In genomic region chr7:101170617-101171441, GRCh38 we compare ENCODE assay signal across 15 cellular contexts. TPM values are rescaled to one million over a fixed set of nuclear protein-coding genes. Genes with fewer than 3 reads are reported as not detected.
A peak's percentile ranks its signal among the peaks of the same experiment; 100 is the strongest.
DNase-seq lines count a peak whose midpoint lies in the region; ATAC-seq and TF ChIP-seq lines count a peak whose summit lies in the region.
"Had no signal": no experiment of that assay in that cellular context is flagged by ENCODE, and none has a peak within 500 bp of the region (broad histone marks: within the 10 kb centered on the region; RNA-seq: fewer than 3 reads in every experiment).

No MANE protein-coding gene starts in this region.

- H3K9ac ChIP-seq in DND-41 (ENCODE audit: low read depth, low read length): no peak overlapping the region

- no peak for TF ChIP-seq CTCF in DND-41 (IDR thresholded peaks at IDR 0.05; ENCODE audit: borderline replicate concordance, extremely low read depth, low read length, poor library complexity, severe bottlenecking)

- H4K20me1 ChIP-seq in DND-41 (ENCODE audit: insufficient read depth, low read length): peaks cover 50% of the 10 kb centered on the region

- H3K4me3 Mint-ChIP-seq in activated T-helper 17 cell treated with anti-CD3 and anti-CD28 coated beads, Interleukin-2, amount 50 U/mL, for 72 hours: peak overlapping the region; percentile 60
- peak overlapping the region; percentile 31 for H3K4me3 Mint-ChIP-seq in natural killer cell treated with Interleukin-12 subunit alpha and Interleukin-12 subunit beta and Interleukin-15 and Interleukin-18, amount 100 ng/mL, for 72 hours

- H3K27me3 ChIP-seq in DND-41 (ENCODE audit: insufficient read depth, low read length, poor library complexity): peaks cover 17% of the 10 kb centered on the region

- peaks cover under 1% of the 10 kb centered on the region for H3K36me3 Mint-ChIP-seq in activated T-helper 17 cell treated with anti-CD3 and anti-CD28 coated beads, Interleukin-2, amount 50 U/mL, for 72 hours (ENCODE audit: low read depth)
- no peaks in the 10 kb centered on the region for H3K36me3 Mint-ChIP-seq in natural killer cell treated with Interleukin-12 subunit alpha and Interleukin-12 subunit beta and Interleukin-15 and Interleukin-18, amount 100 ng/mL, for 72 hours

- H3K4me1 ChIP-seq in DND-41 (ENCODE audit: insufficient read depth, low read length): peaks cover 61% of the 10 kb centered on the region

- H3K4me1 Mint-ChIP-seq in activated T-helper 17 cell treated with anti-CD3 and anti-CD28 coated beads, Interleukin-2, amount 50 U/mL, for 72 hours: peaks cover 50% of the 10 kb centered on the region
- peaks cover 50 to 51% of the 10 kb centered on the region in 2 donors for H3K4me1 Mint-ChIP-seq in natural killer cell treated with Interleukin-12 subunit alpha and Interleukin-12 subunit beta and Interleukin-15 and Interleukin-18, amount 100 ng/mL, for 72 hours (ENCODE audit: low read depth in 2 of 2)

- no peak overlapping the region for H2AFZ ChIP-seq in DND-41 (ENCODE audit: low read depth, low read length)

- no peaks in the 10 kb centered on the region for H3K79me2 ChIP-seq in DND-41 (ENCODE audit: insufficient read depth, low read length)

- peaks cover 68% of the 10 kb centered on the region for H3K27me3 Mint-ChIP-seq in activated T-helper 17 cell treated with anti-CD3 and anti-CD28 coated beads, Interleukin-2, amount 50 U/mL, for 72 hours
- peaks cover 65 to 89% of the 10 kb centered on the region in 2 donors for H3K27me3 Mint-ChIP-seq in natural killer cell treated with Interleukin-12 subunit alpha and Interleukin-12 subunit beta and Interleukin-15 and Interleukin-18, amount 100 ng/mL, for 72 hours

- no peak overlapping the region for H3K4me3 ChIP-seq in DND-41 (ENCODE audit: low read depth in 1 of 2, low read length in 2 of 2)
- H3K4me3 ChIP-seq: cardiac muscle cell, suprapubic skin had no signal

- no peaks in the 10 kb centered on the region for H3K9me3 ChIP-seq in DND-41 (ENCODE audit: insufficient read depth, low read length, severe bottlenecking)
- H3K9me3 ChIP-seq: suprapubic skin had no signal

- no peak overlapping the region for H3K27ac Mint-ChIP-seq in activated T-helper 17 cell treated with anti-CD3 and anti-CD28 coated beads, Interleukin-2, amount 50 U/mL, for 72 hours
- H3K27ac Mint-ChIP-seq in natural killer cell treated with Interleukin-12 subunit alpha and Interleukin-12 subunit beta and Interleukin-15 and Interleukin-18, amount 100 ng/mL, for 72 hours: peak overlapping the region in 1 of 2 donors; percentile 31

- H3K4me2 ChIP-seq in DND-41 (ENCODE audit: insufficient read depth, low read length): peak overlapping the region; percentile 54

- no peaks in the 10 kb centered on the region for H3K9me3 Mint-ChIP-seq in activated T-helper 17 cell treated with anti-CD3 and anti-CD28 coated beads, Interleukin-2, amount 50 U/mL, for 72 hours
- H3K9me3 Mint-ChIP-seq in natural killer cell treated with Interleukin-12 subunit alpha and Interleukin-12 subunit beta and Interleukin-15 and Interleukin-18, amount 100 ng/mL, for 72 hours: no peaks in the 10 kb centered on the region

- H3K27ac ChIP-seq in DND-41 (ENCODE audit: low read length): peak overlapping the region; percentile 32; the same call in 1 of the 2 replicates
- H3K27ac ChIP-seq: cardiac muscle cell, suprapubic skin had no signal

- no peaks in the 10 kb centered on the region for H3K36me3 ChIP-seq in DND-41 (ENCODE audit: insufficient read depth, low read length)
- H3K36me3 ChIP-seq: cardiac muscle cell, suprapubic skin had no signal

- ATAC-seq in DND-41 (ENCODE audit: insufficient read depth, low read depth) (peak; percentile 77), HG03354 (IDR thresholded peaks at IDR 0.05; ENCODE audit: poor library complexity, severe bottlenecking, unreplicated experiment) (no peak)
- no peak for ATAC-seq in activated T-helper 17 cell treated with anti-CD3 and anti-CD28 coated beads, Interleukin-2, amount 50 U/mL, for 72 hours (replicated peaks)
- ATAC-seq in natural killer cell treated with Interleukin-12 subunit alpha and Interleukin-12 subunit beta and Interleukin-15 and Interleukin-18, amount 100 ng/mL, for 72 hours: no peak

- DNase-seq in CD1c-positive myeloid dendritic cell (ENCODE audit: extremely low spot score) (peak; percentile 30), DND-41 (peak; percentile 80), NCI-H82 treated with DMSO at 0.1 percent for 48 hours (lab: John Stamatoyannopoulos, UW; ENCODE audit: unreplicated experiment) (no peak), NCI-H146 (lab: John Stamatoyannopoulos, UW) (no peak)
- no peak for DNase-seq in natural killer cell treated with Interleukin-12 subunit alpha and Interleukin-12 subunit beta and Interleukin-15 and Interleukin-18, amount 100 ng/mL, for 72 hours (ENCODE audit: low spot score)
- DNase-seq: activated CD8-positive, alpha-beta memory T cell treated with anti-CD3 and anti-CD28 coated beads, Interleukin-2, amount 50 U/mL, for 4 hours; hippocampal formation; NCI-H1092 treated with DMSO at 0.1 percent for 48 hours; NCI-H446 treated with DMSO at 0.1 percent for 48 hours had no signal

RNA-seq across cellular contexts. Expression of gene VGF, which starts 5.5 kb away (rescaled TPM):
- total RNA-seq in activated T-helper 17 cell treated with anti-CD3 and anti-CD28 coated beads, Interleukin-2, amount 50 U/mL, for 72 hours: under 1 TPM; 0.13 to 0.48 TPM
- total RNA-seq in natural killer cell treated with Interleukin-12 subunit alpha and Interleukin-12 subunit beta and Interleukin-15 and Interleukin-18, amount 100 ng/mL, for 72 hours: under 1 TPM in 1 of 2 donors, not detected in 1; 0.31 TPM

RNA-seq across cellular contexts. Expression of gene NAT16, which starts 9.3 kb away (rescaled TPM):
- not detected for total RNA-seq in activated T-helper 17 cell treated with anti-CD3 and anti-CD28 coated beads, Interleukin-2, amount 50 U/mL, for 72 hours
- not detected for total RNA-seq in natural killer cell treated with Interleukin-12 subunit alpha and Interleukin-12 subunit beta and Interleukin-15 and Interleukin-18, amount 100 ng/mL, for 72 hours
- total RNA-seq: mesenteric fat pad, renal cortical epithelial cell, suprapubic skin had no signal

RNA-seq across cellular contexts. Expression of gene AP1S1, which starts 16.6 kb away (rescaled TPM):
- total RNA-seq in activated T-helper 17 cell treated with anti-CD3 and anti-CD28 coated beads, Interleukin-2, amount 50 U/mL, for 72 hours: 10 to 100 TPM; 27.4 to 59.8 TPM
- 10 to 100 TPM; 30.9 to 39.4 TPM for total RNA-seq in natural killer cell treated with Interleukin-12 subunit alpha and Interleukin-12 subunit beta and Interleukin-15 and Interleukin-18, amount 100 ng/mL, for 72 hours

RNA-seq across cellular contexts. Expression of gene MOGAT3, which starts 30.0 kb away (rescaled TPM):
- not detected for total RNA-seq in activated T-helper 17 cell treated with anti-CD3 and anti-CD28 coated beads, Interleukin-2, amount 50 U/mL, for 72 hours
- not detected for total RNA-seq in natural killer cell treated with Interleukin-12 subunit alpha and Interleukin-12 subunit beta and Interleukin-15 and Interleukin-18, amount 100 ng/mL, for 72 hours
- total RNA-seq: cardiac muscle cell, mesenteric fat pad, renal cortical epithelial cell, suprapubic skin had no signal

RNA-seq across cellular contexts. Expression of gene SERPINE1, which starts 43.9 kb away (rescaled TPM):
- 1 to 10 TPM in 1 of 2 donors, under 1 TPM in 1; 0.30 to 4.5 TPM for total RNA-seq in activated T-helper 17 cell treated with anti-CD3 and anti-CD28 coated beads, Interleukin-2, amount 50 U/mL, for 72 hours
- not detected for total RNA-seq in natural killer cell treated with Interleukin-12 subunit alpha and Interleukin-12 subunit beta and Interleukin-15 and Interleukin-18, amount 100 ng/mL, for 72 hours

Comparison
In these comparisons a context has a peak if more than half of its experiments do, and no peak if none do; other contexts are left out.
1. DNase-seq: peak in CD1c-positive myeloid dendritic cell (single experiment) and DND-41 (single experiment); none in natural killer cell treated with Interleukin-12 subunit alpha and Interleukin-12 subunit beta and Interleukin-15 and Interleukin-18, amount 100 ng/mL, for 72 hours (single experiment), NCI-H82 treated with DMSO at 0.1 percent for 48 hours (single experiment) and NCI-H146 (single experiment).